In genomic region chr13:24181991-24182702, GRCh38 we compare ENCODE assay signal across 1 cellular context.
TF ChIP-seq lines count a peak whose summit lies in the region.

No MANE protein-coding gene starts in this region.

TF ChIP-seq in HepG2, 621 proteins besides CTCF, POLR2A, EP300 and RAD21 (continued from another document and continues in another):
- no peak for TF ChIP-seq ATF6 (CRISPR knock-in tag; conservative IDR thresholded peaks at IDR 0.05)
- TF ChIP-seq DZIP1 (CRISPR knock-in tag; IDR thresholded peaks at IDR 0.05): no peak
- no peak for TF ChIP-seq REXO4 (CRISPR knock-in tag; IDR thresholded peaks at IDR 0.05; ENCODE audit: borderline replicate concordance)
- TF ChIP-seq POGK (CRISPR knock-in tag; conservative IDR thresholded peaks at IDR 0.05): peak; percentile 100
- TF ChIP-seq KDM5A (IDR thresholded peaks at IDR 0.05; ENCODE audit: borderline replicate concordance, low read length): no peak
- no peak for TF ChIP-seq ZEB1 (IDR thresholded peaks at IDR 0.05; ENCODE audit: insufficient replicate concordance, low read depth)
- TF ChIP-seq ZNF282 (IDR thresholded peaks at IDR 0.05; ENCODE audit: partially characterized antibody): no peak
- no peak for TF ChIP-seq PBX3 (CRISPR knock-in tag; IDR thresholded peaks at IDR 0.05; ENCODE audit: borderline replicate concordance)
- no peak for TF ChIP-seq NFE2L1 (CRISPR knock-in tag; IDR thresholded peaks at IDR 0.05; ENCODE audit: borderline replicate concordance)
- TF ChIP-seq ZNF646 (CRISPR knock-in tag; IDR thresholded peaks at IDR 0.05): no peak
- TF ChIP-seq RARA (CRISPR knock-in tag; IDR thresholded peaks at IDR 0.05): no peak
- TF ChIP-seq ZNF597 (CRISPR knock-in tag; IDR thresholded peaks at IDR 0.05): no peak
- no peak for TF ChIP-seq ZNF318 (CRISPR knock-in tag; IDR thresholded peaks at IDR 0.05)
- TF ChIP-seq ZNF34 (CRISPR knock-in tag; IDR thresholded peaks at IDR 0.05; ENCODE audit: borderline replicate concordance): no peak
- no peak for TF ChIP-seq PHF20 (CRISPR knock-in tag; IDR thresholded peaks at IDR 0.05)
- TF ChIP-seq ZBTB49 (CRISPR knock-in tag; IDR thresholded peaks at IDR 0.05; ENCODE audit: borderline replicate concordance): no peak
- TF ChIP-seq ZFP82 (CRISPR knock-in tag; IDR thresholded peaks at IDR 0.05; ENCODE audit: borderline replicate concordance): no peak
- no peak for TF ChIP-seq ZNF558 (CRISPR knock-in tag; IDR thresholded peaks at IDR 0.05; ENCODE audit: borderline replicate concordance)
- TF ChIP-seq ZNF781 (CRISPR knock-in tag; IDR thresholded peaks at IDR 0.05; ENCODE audit: borderline replicate concordance, not compliant biosample characterization): no peak
- TF ChIP-seq ATF5 (CRISPR knock-in tag; IDR thresholded peaks at IDR 0.05; ENCODE audit: low read depth): no peak
- TF ChIP-seq KDM4B (CRISPR knock-in tag; IDR thresholded peaks at IDR 0.05): no peak
- TF ChIP-seq ZNF567 (CRISPR knock-in tag; IDR thresholded peaks at IDR 0.05; ENCODE audit: borderline replicate concordance): no peak
- no peak; the same call in 1 of the 2 replicates for TF ChIP-seq ZNF264 (CRISPR knock-in tag; IDR thresholded peaks at IDR 0.05)
